In the genomic region with DNA sequence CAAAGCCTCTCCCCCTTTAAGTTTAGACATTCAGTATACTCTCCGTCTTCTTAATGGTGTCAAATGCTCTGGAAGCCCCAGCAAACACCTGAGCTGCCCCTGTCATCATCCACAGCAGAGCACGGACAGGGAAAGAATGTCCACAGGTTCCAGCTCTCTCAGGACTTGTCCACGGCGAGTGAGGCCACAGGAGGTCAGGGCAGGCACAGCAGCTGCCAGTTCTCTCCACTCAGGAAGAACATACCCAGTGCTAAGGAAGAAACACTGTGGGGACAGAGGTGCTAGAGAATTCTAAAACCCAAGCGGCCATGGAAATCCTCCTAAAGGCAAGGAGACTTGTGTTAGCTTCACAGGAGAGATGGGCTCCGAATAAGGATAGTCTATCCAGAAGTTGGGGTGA, we compare ENCODE assay signal across 22 cellular contexts.
DNase-seq lines count a peak whose midpoint lies in the region; ATAC-seq, FAIRE-seq and TF ChIP-seq lines count a peak whose summit lies in the region.
"Had no signal": no experiment of that assay in that cellular context is flagged by ENCODE, and none has a peak within 500 bp of the region (broad histone marks: within the 10 kb centered on the region; RNA-seq: fewer than 3 reads in every experiment).

No MANE protein-coding gene starts in this region.

- H3K4me3 ChIP-seq in heart right ventricle, result no peak overlapping the region
- no peak overlapping the region for H3K4me3 ChIP-seq in GM06990 (replicated peaks; ENCODE audit: low read depth, low read length)
- H3K4me3 ChIP-seq in OCI-LY7 (ENCODE audit: low read depth, low read length, poor library complexity, severe bottlenecking), result no peak overlapping the region
- H3K4me3 ChIP-seq in neural progenitor cell, result no peak overlapping the region

- H3F3A ChIP-seq in neural progenitor cell (ENCODE audit: low read depth), result no peaks in the 10 kb centered on the region

- no peaks in the 10 kb centered on the region for H3K9me2 ChIP-seq in OCI-LY7 (ENCODE audit: insufficient read depth, low read length)

- H3K27me3 ChIP-seq in heart right ventricle, result no peaks in the 10 kb centered on the region
- no peaks in the 10 kb centered on the region; the same call in 1 of the 2 replicates for H3K27me3 ChIP-seq in GM06990 (replicated peaks; ENCODE audit: control insufficient read depth, insufficient read depth, low read length)
- no peaks in the 10 kb centered on the region for H3K27me3 ChIP-seq in neural progenitor cell

- no TSS peak for BruUV-seq in OCI-LY7 (replicated peaks; lab: Mats Ljungman, UMichigan)

- intact Hi-C loops in Right ventricle myocardium inferior (cut with DNase I) (loop anchor here (10.0 kb wide), 1 partner anchor 187 kb away; no protein-coding TSS in a partner anchor), heart right ventricle (cut with DNase I) (loop anchor here in 5 of 10 donors (2.0 to 10.0 kb wide), 6 partner anchors 123 to 334 kb away; no protein-coding TSS in a partner anchor), OCI-LY7 (cut with micrococcal nuclease; ENCODE audit: unreplicated experiment) (loop anchor here (10.0 kb wide), 1 partner anchor 337 kb away; no protein-coding TSS in a partner anchor)

- H3K79me2 ChIP-seq in OCI-LY7 (ENCODE audit: insufficient read depth, low read depth, low read length), result no peaks in the 10 kb centered on the region
- H3K79me2 ChIP-seq in neural progenitor cell (ENCODE audit: low read depth), result no peaks in the 10 kb centered on the region

- no peaks in the 10 kb centered on the region for H4K20me1 ChIP-seq in OCI-LY7 (ENCODE audit: insufficient read depth, low read length)
- H4K20me1 ChIP-seq in neural progenitor cell (ENCODE audit: low read depth), result no peaks in the 10 kb centered on the region

- TF ChIP-seq CTCF in heart right ventricle (IDR thresholded peaks at IDR 0.05) (peak in 2 of 9 donors; percentile 23 to 28), GM06990 (IDR thresholded peaks at IDR 0.05; ENCODE audit: insufficient read depth, low read length, poor library complexity, severe bottlenecking) (peak; percentile 2), OCI-LY7 (conservative IDR thresholded peaks at IDR 0.05; ENCODE audit: low read length) (no peak), neural progenitor cell (IDR thresholded peaks at IDR 0.05) (no peak)

- H3K4me1 ChIP-seq in heart right ventricle (peaks cover 13 to 39% (median 21%) of the 10 kb centered on the region in 9 donors), OCI-LY7 (ENCODE audit: insufficient read depth, low read length, poor library complexity, severe bottlenecking) (peaks cover 38% of the 10 kb centered on the region), neural progenitor cell (peaks cover 5% of the 10 kb centered on the region)

- H3K27ac ChIP-seq in heart right ventricle (no peak overlapping the region), OCI-LY7 (ENCODE audit: low read depth, low read length, poor library complexity, severe bottlenecking) (no peak overlapping the region), neural progenitor cell (no peak overlapping the region)
- H3K27ac ChIP-seq: 22Rv1 had no signal

- no peak overlapping the region for H3K4me3 Mint-ChIP-seq in neural progenitor cell

- 80 to 83% methylated on average over 6 of the region's 6 CpGs for WGBS in heart right ventricle, 2 donors

- H3K4me1 Mint-ChIP-seq in neural progenitor cell, result peaks cover 16% of the 10 kb centered on the region

- POLR2A ChIA-PET in OCI-LY7 (lab: Charles Lee) (interaction anchor here (0.5 to 1.7 kb wide), 3 partner anchors 33 to 195 kb away, joined by 3 to 6 read pairs (median 3); no protein-coding TSS in a partner anchor), HEK293T (lab: Yijun Ruan, JAX) (interaction anchor here (1.1 kb wide), 1 partner anchor 195 kb away, joined by 3 read pairs; no protein-coding TSS in a partner anchor)

- H3K36me3 ChIP-seq in heart right ventricle (no peaks in the 10 kb centered on the region), GM06990 (ENCODE audit: control insufficient read depth, insufficient read depth, low read length) (no peaks in the 10 kb centered on the region), OCI-LY7 (ENCODE audit: insufficient read depth, low read length) (no peaks in the 10 kb centered on the region), neural progenitor cell (no peaks in the 10 kb centered on the region)

- no peak for FAIRE-seq in HTR-8/SVneo (lab: Jason Lieb, UNC)
- FAIRE-seq: GM18507, GM19239, H1 had no signal

- H3K4me2 ChIP-seq in OCI-LY7 (ENCODE audit: low read length) (no peak overlapping the region), neural progenitor cell (no peak overlapping the region)

- no peaks in the 10 kb centered on the region for H3K36me3 Mint-ChIP-seq in neural progenitor cell

- peak overlapping the region; percentile 10 for H3K27ac Mint-ChIP-seq in neural progenitor cell

- CTCF ChIA-PET in OCI-LY7 (lab: Charles Lee; ENCODE audit: unreplicated experiment) (interaction anchor here (0.6 kb wide), 1 partner anchor 194 kb away, joined by 5 read pairs; no protein-coding TSS in a partner anchor), HEK293T (lab: Yijun Ruan, JAX) (no interaction called here)

- H2AFZ ChIP-seq in OCI-LY7 (ENCODE audit: low read length), result peak overlapping the region; percentile 44; the same call in 1 of the 2 replicates
- H2AFZ ChIP-seq in neural progenitor cell (replicated peaks), result no peak overlapping the region

- peaks cover 17% of the 10 kb centered on the region for H3K9me3 Mint-ChIP-seq in neural progenitor cell

- DNase-seq in Right ventricle myocardium inferior (ENCODE audit: missing footprints), result no peak
- no peak for DNase-seq in heart right ventricle
- no peak for DNase-seq in GM06990 (ENCODE audit: extremely low read depth, insufficient read length)
- DNase-seq in OCI-LY7 (ENCODE audit: low spot score), result no peak
- no peak for DNase-seq in neural progenitor cell (ENCODE audit: low spot score)
- DNase-seq in HEK293T (ENCODE audit: extremely low spot score), result no peak
- DNase-seq in COLO829 (ENCODE audit: low spot score), result no peak
- no peak for DNase-seq in HTR-8/SVneo (ENCODE audit: insufficient read length, low spot score)
- DNase-seq: DMS79, NCI-H1092, NCI-H1436, NCI-H187 treated with DMSO at 0.1 percent for 48 hours, NCI-H2107, NCI-H446 treated with DMSO at 0.1 percent for 48 hours, NCI-H526 treated with DMSO at 0.1 percent for 48 hours, PC-3, SHP77 had no signal

- no peak overlapping the region for H3K9ac ChIP-seq in neural progenitor cell

- H3K27me3 Mint-ChIP-seq in neural progenitor cell (ENCODE audit: insufficient read depth, low read depth), result peaks cover 8% of the 10 kb centered on the region

- H3K9me3 ChIP-seq in heart right ventricle (no peaks in the 10 kb centered on the region), OCI-LY7 (ENCODE audit: low read length) (no peaks in the 10 kb centered on the region), neural progenitor cell (ENCODE audit: low read depth) (no peaks in the 10 kb centered on the region)

- ATAC-seq in Right ventricle myocardium inferior (peak; percentile 21), heart right ventricle (no peak)
- ATAC-seq: HCT116, PC-3 had no signal

TF ChIP-seq in HEK293T, 16 proteins besides CTCF, POLR2A, EP300 and RAD21:
- TF ChIP-seq BHLHE40 (IDR thresholded peaks at IDR 0.05; ENCODE audit: borderline replicate concordance) (no peak), FOXM1 (IDR thresholded peaks at IDR 0.05; ENCODE audit: borderline replicate concordance) (no peak)
